Comparison of ENCODE assay signal across 25 cellular contexts in the genomic region with DNA sequence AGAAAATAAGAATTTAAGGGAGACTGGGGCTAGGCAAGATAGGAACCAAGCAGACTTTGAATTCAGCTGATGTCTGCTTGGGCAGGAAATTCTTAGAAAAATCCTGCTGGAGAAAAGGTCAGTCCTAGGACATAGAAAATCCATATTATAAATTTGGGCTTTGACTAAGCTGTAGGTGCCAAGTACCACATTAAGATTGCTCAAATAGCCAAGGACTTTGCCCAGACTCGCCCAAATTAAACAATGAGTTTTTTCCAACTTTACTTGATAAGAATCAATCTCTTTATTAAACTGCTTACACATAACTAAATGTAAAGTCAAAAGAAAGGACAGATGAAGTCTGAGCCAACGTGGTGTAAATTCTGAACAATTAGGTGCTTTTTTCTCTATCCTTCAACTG.
DNase-seq lines count a peak whose midpoint lies in the region; ATAC-seq, FAIRE-seq and TF ChIP-seq lines count a peak whose summit lies in the region.
"Had no signal": no experiment of that assay in that cellular context is flagged by ENCODE, and none has a peak within 500 bp of the region (broad histone marks: within the 10 kb centered on the region; RNA-seq: fewer than 3 reads in every experiment).

No MANE protein-coding gene starts in this region.

- H3K4me3 ChIP-seq in LNCaP clone FGC (ENCODE audit: low read depth, low read length) (no peak overlapping the region), bronchial epithelial cell (ENCODE audit: low read depth, low read length) (no peak overlapping the region)

- CTCF ChIA-PET in activated naive CD4-positive, alpha-beta T cell treated with anti-CD3 and anti-CD28 coated beads, Interleukin-2, amount 10 ng/mL, durations not matched to agents 7 days and 5 days (lab: Charles Lee), result no interaction called here

- no peaks in the 10 kb centered on the region for H3K27me3 ChIP-seq in bronchial epithelial cell (ENCODE audit: control insufficient read depth, insufficient read depth, low read length)

- no peaks in the 10 kb centered on the region for H3K9me3 Mint-ChIP-seq in activated naive CD4-positive, alpha-beta T cell treated with anti-CD3 and anti-CD28 coated beads, Interleukin-2, amount 10 ng/mL, durations not matched to agents 7 days and 5 days

- no peaks in the 10 kb centered on the region for H3K36me3 ChIP-seq in bronchial epithelial cell (ENCODE audit: control insufficient read depth, insufficient read depth, low read length)

- H3K4me1 Mint-ChIP-seq in activated naive CD4-positive, alpha-beta T cell treated with anti-CD3 and anti-CD28 coated beads, Interleukin-2, amount 10 ng/mL, durations not matched to agents 7 days and 5 days, result no peaks in the 10 kb centered on the region
- H3K4me1 Mint-ChIP-seq: IgD-negative memory B cell had no signal

- TF ChIP-seq CTCF in 22Rv1 (IDR thresholded peaks at IDR 0.05) (no peak), LNCaP clone FGC (IDR thresholded peaks at IDR 0.05; ENCODE audit: control insufficient read depth, extremely low read depth, insufficient read depth) (no peak), bronchial epithelial cell (IDR thresholded peaks at IDR 0.05; ENCODE audit: insufficient read depth, low read length, severe bottlenecking) (no peak)

- H3K4me3 Mint-ChIP-seq in activated naive CD4-positive, alpha-beta T cell treated with anti-CD3 and anti-CD28 coated beads, Interleukin-2, amount 10 ng/mL, durations not matched to agents 7 days and 5 days, result no peak overlapping the region
- H3K4me3 Mint-ChIP-seq: IgD-negative memory B cell had no signal

- ATAC-seq in HG03280 (IDR thresholded peaks at IDR 0.05; ENCODE audit: unreplicated experiment), result no peak

- FAIRE-seq in bronchial epithelial cell (lab: Jason Lieb, UNC), result no peak
- FAIRE-seq: GM12891, GM19239, H1, RCC 7860 had no signal

- no peak overlapping the region for H3K27ac Mint-ChIP-seq in activated naive CD4-positive, alpha-beta T cell treated with anti-CD3 and anti-CD28 coated beads, Interleukin-2, amount 10 ng/mL, durations not matched to agents 7 days and 5 days
- H3K27ac Mint-ChIP-seq: IgD-negative memory B cell had no signal

- H3K27me3 Mint-ChIP-seq in activated naive CD4-positive, alpha-beta T cell treated with anti-CD3 and anti-CD28 coated beads, Interleukin-2, amount 10 ng/mL, durations not matched to agents 7 days and 5 days, result no peaks in the 10 kb centered on the region
- H3K27me3 Mint-ChIP-seq: IgD-negative memory B cell had no signal

- H3K36me3 Mint-ChIP-seq in activated naive CD4-positive, alpha-beta T cell treated with anti-CD3 and anti-CD28 coated beads, Interleukin-2, amount 10 ng/mL, durations not matched to agents 7 days and 5 days, result no peaks in the 10 kb centered on the region
- H3K36me3 Mint-ChIP-seq: IgD-negative memory B cell had no signal

- H3K27ac ChIP-seq in 22Rv1, result 0 out of 2 replicates have a peak overlapping the region, but pooled peaks have one; percentile 13
- H3K27ac ChIP-seq: KMS-11 had no signal

- DNase-seq in LNCaP clone FGC (ENCODE audit: low read depth), result peak; percentile 55
- DNase-seq in bronchial epithelial cell (ENCODE audit: low read depth), result peak; percentile 43
- peak; percentile 42 for DNase-seq in mucosa of gallbladder (ENCODE audit: low spot score)
- no peak for DNase-seq in activated T-cell treated with anti-CD3 and anti-CD28 coated beads for 4 hours
- DNase-seq in activated naive CD4-positive, alpha-beta T cell treated with anti-CD3 and anti-CD28 coated beads, Interleukin-2, amount 10 ng/mL, durations not matched to agents 7 days and 5 days, result no peak
- DNase-seq: C1 segment of cervical spinal cord, Calu3, DMS79 treated with DMSO at 0.1 percent for 48 hours, GF-D8, HCEC 1CT, NCI-H1092, NCI-H1436 treated with DMSO at 0.1 percent for 48 hours, NCI-H187 treated with DMSO at 0.1 percent for 48 hours, NCI-H2107, NCI-H524 treated with DMSO at 0.1 percent for 48 hours, NCI-H774, SK-N-SH had no signal

Comparison
In these comparisons a context has a peak if more than half of its experiments do, and no peak if none do; other contexts are left out.
1. DNase-seq: peak in LNCaP clone FGC (single experiment), bronchial epithelial cell (single experiment) and mucosa of gallbladder (single experiment); none in activated T-cell treated with anti-CD3 and anti-CD28 coated beads for 4 hours (single experiment) and activated naive CD4-positive, alpha-beta T cell treated with anti-CD3 and anti-CD28 coated beads, Interleukin-2, amount 10 ng/mL, durations not matched to agents 7 days and 5 days (single experiment).